Comparison of ENCODE assay signal across 18 cellular contexts in genomic region chr4:149009223-149009622, GRCh38.
DNase-seq lines count a peak whose midpoint lies in the region; ATAC-seq and TF ChIP-seq lines count a peak whose summit lies in the region.
"Had no signal": no experiment of that assay in that cellular context is flagged by ENCODE, and none has a peak within 500 bp of the region (broad histone marks: within the 10 kb centered on the region; RNA-seq: fewer than 3 reads in every experiment).

No MANE protein-coding gene starts in this region.

- no peaks in the 10 kb centered on the region for H3K4me1 ChIP-seq in adipocyte (ENCODE audit: control insufficient read depth, insufficient read depth, low read length)
- no peaks in the 10 kb centered on the region for H3K4me1 ChIP-seq in lower lobe of right lung
- peaks cover 0 to 2% of the 10 kb centered on the region in 2 experiments for H3K4me1 ChIP-seq in trophoblast cell (ENCODE audit: control insufficient read depth in 1 of 2, insufficient read depth in 2 of 2, low read length in 2 of 2)
- H3K4me1 ChIP-seq in A673 (ENCODE audit: insufficient read depth, low read length, poor library complexity, severe bottlenecking), result no peaks in the 10 kb centered on the region
- H3K4me1 ChIP-seq in right atrium auricular region, result no peaks in the 10 kb centered on the region
- H3K4me1 ChIP-seq: BLaER1 treated with 17β-estradiol and CSF1 and Interleukin-3, amounts not matched to agents 10 nM and 100 nM; Caco-2 had no signal

- peak; percentile 15 to 53 for ATAC-seq in lower lobe of right lung
- ATAC-seq: CD8-positive, alpha-beta T cell; GM12878 had no signal

- H3K27ac ChIP-seq in lower lobe of right lung, result no peak overlapping the region
- H3K27ac ChIP-seq in trophoblast cell (ENCODE audit: low read depth, low read length), result no peak overlapping the region
- no peak overlapping the region for H3K27ac ChIP-seq in A673 (ENCODE audit: low read depth, low read length, poor library complexity, severe bottlenecking)
- no peak overlapping the region for H3K27ac ChIP-seq in right atrium auricular region
- H3K27ac ChIP-seq: BLaER1 treated with 17β-estradiol and CSF1 and Interleukin-3, amounts not matched to agents 10 nM and 100 nM; C4-2B had no signal

- no peaks in the 10 kb centered on the region for H3K9me3 ChIP-seq in adipocyte (ENCODE audit: control insufficient read depth, low read length)
- peaks cover 2% of the 10 kb centered on the region for H3K9me3 ChIP-seq in lower lobe of right lung
- peaks cover 2% of the 10 kb centered on the region for H3K9me3 ChIP-seq in trophoblast cell (ENCODE audit: insufficient read depth, low read depth, low read length)
- H3K9me3 ChIP-seq in A673 (ENCODE audit: low read depth, low read length, poor library complexity, severe bottlenecking), result peaks cover 4% of the 10 kb centered on the region
- no peaks in the 10 kb centered on the region for H3K9me3 ChIP-seq in right atrium auricular region
- H3K9me3 ChIP-seq: BLaER1 treated with 17β-estradiol and CSF1 and Interleukin-3, amounts not matched to agents 10 nM and 100 nM; Caco-2 had no signal

- H3K9ac ChIP-seq in adipocyte (ENCODE audit: low read length), result no peak overlapping the region
- H3K9ac ChIP-seq in trophoblast cell (ENCODE audit: low read length), result no peak overlapping the region
- H3K9ac ChIP-seq: BLaER1 treated with 17β-estradiol and CSF1 and Interleukin-3, amounts not matched to agents 10 nM and 100 nM had no signal

- no peak overlapping the region for H4K91ac ChIP-seq in trophoblast cell (ENCODE audit: low read depth, low read length)

- no CpG with 5 or more reads among the region's 2 CpGs for WGBS in trophoblast cell (ENCODE audit: extremely low coverage, insufficient coverage, insufficient read length)

- H4K12ac ChIP-seq in trophoblast cell (ENCODE audit: low read depth, low read length), result no peak overlapping the region

- H2BK5ac ChIP-seq in trophoblast cell (ENCODE audit: low read depth, low read length, poor library complexity), result no peak overlapping the region

- no TSS peak for BruUV-seq in A673 (replicated peaks; lab: Mats Ljungman, UMichigan)

- H3K36me3 ChIP-seq in adipocyte (ENCODE audit: control insufficient read depth, insufficient read depth, low read length, severe bottlenecking) (no peaks in the 10 kb centered on the region), lower lobe of right lung (no peaks in the 10 kb centered on the region), trophoblast cell (ENCODE audit: control insufficient read depth in 1 of 2, insufficient read depth in 2 of 2, low read length in 2 of 2) (no peaks in the 10 kb centered on the region), A673 (ENCODE audit: insufficient read depth, low read length, poor library complexity, severe bottlenecking) (no peaks in the 10 kb centered on the region), right atrium auricular region (no peaks in the 10 kb centered on the region)
- H3K36me3 ChIP-seq: BLaER1 treated with 17β-estradiol and CSF1 and Interleukin-3, amounts not matched to agents 10 nM and 100 nM had no signal

- no peak overlapping the region for H2AFZ ChIP-seq in trophoblast cell (ENCODE audit: insufficient read depth, low read length, poor library complexity)

- H2BK120ac ChIP-seq in trophoblast cell (ENCODE audit: insufficient read depth, low read length, poor library complexity), result no peak overlapping the region

- H3K27me3 ChIP-seq in adipocyte (replicated peaks; ENCODE audit: control insufficient read depth, insufficient read depth, low read length), result no peaks in the 10 kb centered on the region
- no peaks in the 10 kb centered on the region for H3K27me3 ChIP-seq in lower lobe of right lung (ENCODE audit: low read depth)
- H3K27me3 ChIP-seq in trophoblast cell (ENCODE audit: insufficient read depth, low read length), result no peaks in the 10 kb centered on the region
- no peaks in the 10 kb centered on the region for H3K27me3 ChIP-seq in A673 (replicated peaks; ENCODE audit: insufficient read depth, low read depth, low read length, poor library complexity)
- no peaks in the 10 kb centered on the region for H3K27me3 ChIP-seq in right atrium auricular region
- H3K27me3 ChIP-seq: BLaER1 treated with 17β-estradiol and CSF1 and Interleukin-3, amounts not matched to agents 10 nM and 100 nM had no signal

- CTCF ChIA-PET in A673 (lab: Charles Lee), result no interaction called here

- DNase-seq in adipocyte (ENCODE audit: low read depth) (peak; percentile 4), lower lobe of right lung (no peak), trophoblast cell (peak; percentile 9 to 52), NOMO-1 treated with DMSO at 0.1 percent for 48 hours (lab: John Stamatoyannopoulos, UW; ENCODE audit: unreplicated experiment) (no peak), OCI-M2 (lab: John Stamatoyannopoulos, UW; ENCODE audit: unreplicated experiment) (no peak), A673 (ENCODE audit: low spot score) (no peak), right atrium auricular region (ENCODE audit: low spot score) (no peak)
- DNase-seq: 8988T; AML-193; Caco-2; CD4-positive, alpha-beta T cell; CD8-positive, alpha-beta T cell; DND-41; EL; GDM1 had no signal

- H3K4me2 ChIP-seq in trophoblast cell (ENCODE audit: low read length), result no peak overlapping the region
- H3K4me2 ChIP-seq: BLaER1 treated with 17β-estradiol and CSF1 and Interleukin-3, amounts not matched to agents 10 nM and 100 nM had no signal

- H3K79me1 ChIP-seq in trophoblast cell (ENCODE audit: low read length), result no peaks in the 10 kb centered on the region

- H3K4me3 ChIP-seq in adipocyte (ENCODE audit: low read length) (no peak overlapping the region), lower lobe of right lung (no peak overlapping the region), trophoblast cell (ENCODE audit: low read depth, low read length) (no peak overlapping the region), A673 (ENCODE audit: low read depth, low read length, poor library complexity, severe bottlenecking) (no peak overlapping the region), right atrium auricular region (no peak overlapping the region)
- H3K4me3 ChIP-seq: BLaER1 treated with 17β-estradiol and CSF1 and Interleukin-3, amounts not matched to agents 10 nM and 100 nM; GM12878 had no signal

- H3K4ac ChIP-seq in trophoblast cell (ENCODE audit: low read depth, low read length), result no peak overlapping the region

- POLR2A ChIA-PET in A673 (lab: Charles Lee; ENCODE audit: low non-redundant PET), result no interaction called here

- no peak overlapping the region for H4K8ac ChIP-seq in trophoblast cell (ENCODE audit: low read depth, low read length)

- no peak overlapping the region for H3K14ac ChIP-seq in trophoblast cell (ENCODE audit: low read length)

- intact Hi-C loops in lower lobe of right lung (cut with DNase I) (no loop called here), A673 (cut with micrococcal nuclease; ENCODE audit: unreplicated experiment) (loop anchor here (10.0 kb wide), 1 partner anchor 256 kb away; no protein-coding TSS in a partner anchor)

- no peak for TF ChIP-seq CTCF in lower lobe of right lung (IDR thresholded peaks at IDR 0.05)
- TF ChIP-seq CTCF in A673 (conservative IDR thresholded peaks at IDR 0.05; ENCODE audit: low read depth, low read length), result no peak
- no peak for TF ChIP-seq CTCF in right atrium auricular region (IDR thresholded peaks at IDR 0.05)

- H3K18ac ChIP-seq in trophoblast cell (ENCODE audit: low read length), result no peak overlapping the region

- H3K23ac ChIP-seq in trophoblast cell (ENCODE audit: low read length), result no peak overlapping the region

- H3K79me2 ChIP-seq in trophoblast cell (ENCODE audit: control insufficient read depth, insufficient read depth, low read length, poor library complexity), result no peaks in the 10 kb centered on the region

- no peak overlapping the region for H2BK12ac ChIP-seq in trophoblast cell (ENCODE audit: low read length)

- no peak overlapping the region for H2AK5ac ChIP-seq in trophoblast cell (ENCODE audit: low read length)

Comparison
In these comparisons a context has a peak if more than half of its experiments do, and no peak if none do; other contexts are left out.
1. DNase-seq: peak in adipocyte (single experiment) and trophoblast cell (2 of 2); none in lower lobe of right lung (single experiment), NOMO-1 treated with DMSO at 0.1 percent for 48 hours (single experiment), OCI-M2 (single experiment), A673 (single experiment) and right atrium auricular region (single experiment).